In the genomic region with DNA sequence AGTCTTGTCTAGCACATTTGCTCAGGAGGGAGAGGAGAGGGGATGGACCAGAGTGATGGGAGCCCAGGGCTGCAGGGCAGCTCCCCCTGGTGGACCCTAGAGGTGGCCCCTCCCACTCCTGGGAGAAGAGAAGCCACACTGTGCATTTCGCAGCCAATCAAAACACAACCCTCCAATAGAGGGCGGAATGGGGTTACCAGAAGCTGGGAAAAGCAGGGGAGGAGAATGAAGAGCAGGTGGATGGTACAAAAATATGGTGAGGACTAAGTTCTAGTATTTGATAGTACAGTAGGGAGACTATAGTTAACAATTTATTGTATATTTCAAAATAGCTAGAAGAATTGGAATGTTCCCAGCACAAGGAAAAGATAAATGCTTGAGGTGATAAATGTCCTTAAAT, we compare ENCODE assay signal across 1 cellular context.
A peak's percentile ranks its signal among the peaks of the same experiment; 100 is the strongest.
TF ChIP-seq lines count a peak whose summit lies in the region.

No MANE protein-coding gene starts in this region.

TF ChIP-seq in HEK293, 187 proteins besides CTCF, POLR2A, EP300 and RAD21 (continued from another document):
- TF ChIP-seq, protein P1, sequence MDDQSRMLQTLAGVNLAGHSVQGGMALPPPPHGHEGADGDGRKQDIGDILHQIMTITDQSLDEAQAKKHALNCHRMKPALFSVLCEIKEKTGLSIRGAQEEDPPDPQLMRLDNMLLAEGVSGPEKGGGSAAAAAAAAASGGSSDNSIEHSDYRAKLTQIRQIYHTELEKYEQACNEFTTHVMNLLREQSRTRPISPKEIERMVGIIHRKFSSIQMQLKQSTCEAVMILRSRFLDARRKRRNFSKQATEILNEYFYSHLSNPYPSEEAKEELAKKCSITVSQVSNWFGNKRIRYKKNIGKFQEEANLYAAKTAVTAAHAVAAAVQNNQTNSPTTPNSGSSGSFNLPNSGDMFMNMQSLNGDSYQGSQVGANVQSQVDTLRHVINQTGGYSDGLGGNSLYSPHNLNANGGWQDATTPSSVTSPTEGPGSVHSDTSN (CRISPR knock-in tag; IDR thresholded peaks at IDR 0.05), result no peak
- TF ChIP-seq ZNF600 (tag by site-specific recombination; IDR thresholded peaks at IDR 0.05) (0 out of 2 replicates have a peak, but pooled peaks have one; percentile 20), ZNF433 (tag by site-specific recombination; IDR thresholded peaks at IDR 0.05; ENCODE audit: low read depth) (no peak), GLI4 (tag by site-specific recombination; IDR thresholded peaks at IDR 0.05) (no peak), ZNF2 (tag by site-specific recombination; IDR thresholded peaks at IDR 0.05) (0 out of 2 replicates have a peak, but pooled peaks have one; percentile 34), ZNF707 (tag by site-specific recombination; IDR thresholded peaks at IDR 0.05) (no peak), ZNF654 (tag by site-specific recombination; IDR thresholded peaks at IDR 0.05; ENCODE audit: low read depth) (peak; percentile 39; the same call in 1 of the 2 replicates), ZNF335 (tag by site-specific recombination; conservative IDR thresholded peaks at IDR 0.05) (no peak), ZNF140 (tag by site-specific recombination; IDR thresholded peaks at IDR 0.05) (no peak), ZNF202 (tag by site-specific recombination; IDR thresholded peaks at IDR 0.05; ENCODE audit: borderline replicate concordance) (no peak), ZNF610 (tag by site-specific recombination; IDR thresholded peaks at IDR 0.05; ENCODE audit: borderline replicate concordance) (no peak), SP7 (tag by site-specific recombination; IDR thresholded peaks at IDR 0.05) (no peak), ZNF214 (tag by site-specific recombination; IDR thresholded peaks at IDR 0.05; ENCODE audit: borderline replicate concordance) (no peak), TRIM28 (IDR thresholded peaks at IDR 0.05; ENCODE audit: borderline replicate concordance, low read length) (peak; percentile 35; the same call in 1 of the 2 replicates), ZNF777 (tag by site-specific recombination; IDR thresholded peaks at IDR 0.05; ENCODE audit: borderline replicate concordance) (no peak), GLIS1 (tag by site-specific recombination; IDR thresholded peaks at IDR 0.05) (0 out of 2 replicates have a peak, but pooled peaks have one; percentile 15), KLF9 (tag by site-specific recombination; IDR thresholded peaks at IDR 0.05; ENCODE audit: low read depth) (peak; percentile 73; the same call in 1 of the 2 replicates), ZFP41 (tag by site-specific recombination; IDR thresholded peaks at IDR 0.05; ENCODE audit: borderline replicate concordance) (no peak)
- TF ChIP-seq, protein P2, sequence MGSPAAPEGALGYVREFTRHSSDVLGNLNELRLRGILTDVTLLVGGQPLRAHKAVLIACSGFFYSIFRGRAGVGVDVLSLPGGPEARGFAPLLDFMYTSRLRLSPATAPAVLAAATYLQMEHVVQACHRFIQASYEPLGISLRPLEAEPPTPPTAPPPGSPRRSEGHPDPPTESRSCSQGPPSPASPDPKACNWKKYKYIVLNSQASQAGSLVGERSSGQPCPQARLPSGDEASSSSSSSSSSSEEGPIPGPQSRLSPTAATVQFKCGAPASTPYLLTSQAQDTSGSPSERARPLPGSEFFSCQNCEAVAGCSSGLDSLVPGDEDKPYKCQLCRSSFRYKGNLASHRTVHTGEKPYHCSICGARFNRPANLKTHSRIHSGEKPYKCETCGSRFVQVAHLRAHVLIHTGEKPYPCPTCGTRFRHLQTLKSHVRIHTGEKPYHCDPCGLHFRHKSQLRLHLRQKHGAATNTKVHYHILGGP (tag by site-specific recombination; IDR thresholded peaks at IDR 0.05), result no peak
- TF ChIP-seq, protein P3, sequence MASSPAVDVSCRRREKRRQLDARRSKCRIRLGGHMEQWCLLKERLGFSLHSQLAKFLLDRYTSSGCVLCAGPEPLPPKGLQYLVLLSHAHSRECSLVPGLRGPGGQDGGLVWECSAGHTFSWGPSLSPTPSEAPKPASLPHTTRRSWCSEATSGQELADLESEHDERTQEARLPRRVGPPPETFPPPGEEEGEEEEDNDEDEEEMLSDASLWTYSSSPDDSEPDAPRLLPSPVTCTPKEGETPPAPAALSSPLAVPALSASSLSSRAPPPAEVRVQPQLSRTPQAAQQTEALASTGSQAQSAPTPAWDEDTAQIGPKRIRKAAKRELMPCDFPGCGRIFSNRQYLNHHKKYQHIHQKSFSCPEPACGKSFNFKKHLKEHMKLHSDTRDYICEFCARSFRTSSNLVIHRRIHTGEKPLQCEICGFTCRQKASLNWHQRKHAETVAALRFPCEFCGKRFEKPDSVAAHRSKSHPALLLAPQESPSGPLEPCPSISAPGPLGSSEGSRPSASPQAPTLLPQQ (tag by site-specific recombination; IDR thresholded peaks at IDR 0.05), result no peak
- TF ChIP-seq, protein P4, sequence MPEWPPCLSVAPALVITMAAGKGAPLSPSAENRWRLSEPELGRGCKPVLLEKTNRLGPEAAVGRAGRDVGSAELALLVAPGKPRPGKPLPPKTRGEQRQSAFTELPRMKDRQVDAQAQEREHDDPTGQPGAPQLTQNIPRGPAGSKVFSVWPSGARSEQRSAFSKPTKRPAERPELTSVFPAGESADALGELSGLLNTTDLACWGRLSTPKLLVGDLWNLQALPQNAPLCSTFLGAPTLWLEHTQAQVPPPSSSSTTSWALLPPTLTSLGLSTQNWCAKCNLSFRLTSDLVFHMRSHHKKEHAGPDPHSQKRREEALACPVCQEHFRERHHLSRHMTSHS (tag by site-specific recombination; IDR thresholded peaks at IDR 0.05), result no peak
